Comparison of ENCODE assay signal across 1 cellular context in genomic region chr19:38494379-38494778, GRCh38.
TF ChIP-seq lines count a peak whose summit lies in the region.

No MANE protein-coding gene starts in this region.

TF ChIP-seq in GM23338, 12 proteins besides CTCF, POLR2A, EP300 and RAD21 (continued from another document):
- TF ChIP-seq ZNF462 (CRISPR knock-in tag; IDR thresholded peaks at IDR 0.05) (no peak), NANOG (IDR thresholded peaks at IDR 0.05; ENCODE audit: borderline replicate concordance) (no peak), POLR2AphosphoS5 (IDR thresholded peaks at IDR 0.05; ENCODE audit: low read depth) (no peak)
